In genomic region chr1:213623103-213623581, GRCh38 we compare ENCODE assay signal across 19 cellular contexts.
DNase-seq lines count a peak whose midpoint lies in the region; ATAC-seq and TF ChIP-seq lines count a peak whose summit lies in the region.
"Had no signal": no experiment of that assay in that cellular context is flagged by ENCODE, and none has a peak within 500 bp of the region (broad histone marks: within the 10 kb centered on the region; RNA-seq: fewer than 3 reads in every experiment).

No MANE protein-coding gene starts in this region.

- no peaks in the 10 kb centered on the region for H3K27me3 Mint-ChIP-seq in CD4-positive, alpha-beta T cell
- H3K27me3 Mint-ChIP-seq: activated naive CD4-positive, alpha-beta T cell treated with anti-CD3 and anti-CD28 coated beads, Interleukin-2, amount 10 ng/mL, durations not matched to agents 7 days and 5 days; B cell had no signal

- CTCF ChIA-PET in CD4-positive, alpha-beta T cell (lab: Charles Lee): no interaction called here
- CTCF ChIA-PET in RWPE1 (lab: Yijun Ruan, JAX): no interaction called here

- H3F3A ChIP-seq in MM.1S (ENCODE audit: insufficient read depth, low read length): no peaks in the 10 kb centered on the region

- no peaks in the 10 kb centered on the region for H3K9me3 ChIP-seq in MM.1S (replicated peaks; ENCODE audit: insufficient read depth, low read length)
- H3K9me3 ChIP-seq in CD4-positive, alpha-beta T cell (ENCODE audit: control insufficient read depth, low read length): no peaks in the 10 kb centered on the region
- H3K9me3 ChIP-seq: thyroid gland had no signal

- H3K4me3 Mint-ChIP-seq in CD4-positive, alpha-beta T cell: no peak overlapping the region
- H3K4me3 Mint-ChIP-seq: activated naive CD4-positive, alpha-beta T cell treated with anti-CD3 and anti-CD28 coated beads, Interleukin-2, amount 10 ng/mL, durations not matched to agents 7 days and 5 days; B cell; immature natural killer cell had no signal

- no peak overlapping the region for H3K27ac Mint-ChIP-seq in CD4-positive, alpha-beta T cell
- H3K27ac Mint-ChIP-seq: activated naive CD4-positive, alpha-beta T cell treated with anti-CD3 and anti-CD28 coated beads, Interleukin-2, amount 10 ng/mL, durations not matched to agents 7 days and 5 days; B cell; immature natural killer cell had no signal

- ATAC-seq in GM18867 (IDR thresholded peaks at IDR 0.05; ENCODE audit: unreplicated experiment) (peak; percentile 33), GM21723 (IDR thresholded peaks at IDR 0.05; ENCODE audit: unreplicated experiment) (peak; percentile 50)
- ATAC-seq in CD4-positive, alpha-beta T cell (ENCODE audit: poor library complexity): no peak
- ATAC-seq: heart right ventricle, left ventricle myocardium superior had no signal

- H3K79me2 ChIP-seq in MM.1S (ENCODE audit: low read length): no peaks in the 10 kb centered on the region

- DNase-seq in MM.1S (no peak), foreskin melanocyte (peak; percentile 84), RWPE1 (ENCODE audit: low spot score) (no peak), NK-92 (lab: John Stamatoyannopoulos, UW; ENCODE audit: unreplicated experiment) (no peak), GM10266 (ENCODE audit: extremely low spot score) (no peak)
- no peak for DNase-seq in CD4-positive, alpha-beta T cell
- DNase-seq: activated CD4-positive, alpha-beta T cell treated with anti-CD3 and anti-CD28 coated beads, Interleukin-2, amount 50 U/mL, for 1 hour; activated naive CD4-positive, alpha-beta T cell treated with anti-CD3 and anti-CD28 coated beads, Interleukin-2, amount 10 ng/mL, durations not matched to agents 7 days and 5 days; DMS 273 treated with DMSO at 0.1 percent for 48 hours; effector memory CD4-positive, alpha-beta T cell; GF-D8; heart right ventricle; left ventricle myocardium superior; NCI-H748 treated with DMSO at 0.1 percent for 48 hours had no signal

- no peaks in the 10 kb centered on the region for H3K9me2 ChIP-seq in MM.1S (replicated peaks; ENCODE audit: insufficient read depth, low read length)

- H3K36me3 Mint-ChIP-seq in CD4-positive, alpha-beta T cell (ENCODE audit: low read depth): no peaks in the 10 kb centered on the region
- H3K36me3 Mint-ChIP-seq: activated naive CD4-positive, alpha-beta T cell treated with anti-CD3 and anti-CD28 coated beads, Interleukin-2, amount 10 ng/mL, durations not matched to agents 7 days and 5 days; immature natural killer cell had no signal

- TF ChIP-seq CTCF in MM.1S (IDR thresholded peaks at IDR 0.05; ENCODE audit: low read length) (no peak), RWPE1 (conservative IDR thresholded peaks at IDR 0.05; ENCODE audit: low read depth) (no peak), GM10266 (IDR thresholded peaks at IDR 0.05; ENCODE audit: control insufficient read depth, insufficient read depth, low read depth, missing control alignments) (no peak)
- TF ChIP-seq CTCF in CD4-positive, alpha-beta T cell (IDR thresholded peaks at IDR 0.05): no peak

- H3K9me3 Mint-ChIP-seq in CD4-positive, alpha-beta T cell: peaks cover 2% of the 10 kb centered on the region
- H3K9me3 Mint-ChIP-seq: activated naive CD4-positive, alpha-beta T cell treated with anti-CD3 and anti-CD28 coated beads, Interleukin-2, amount 10 ng/mL, durations not matched to agents 7 days and 5 days had no signal

- no peak overlapping the region for H3K4me3 ChIP-seq in MM.1S (ENCODE audit: low read length)
- H3K4me3 ChIP-seq: heart right ventricle, thyroid gland had no signal

- no peaks in the 10 kb centered on the region for H3K27me3 ChIP-seq in MM.1S (replicated peaks; ENCODE audit: insufficient read depth, low read length)
- no peaks in the 10 kb centered on the region for H3K27me3 ChIP-seq in CD4-positive, alpha-beta T cell (ENCODE audit: control insufficient read depth, insufficient read depth, low read length)
- H3K27me3 ChIP-seq: heart right ventricle, thyroid gland had no signal

- no peak overlapping the region for H3K9ac ChIP-seq in MM.1S (ENCODE audit: low read length)

- H3K4me1 ChIP-seq in MM.1S (ENCODE audit: low read length): peaks cover 11% of the 10 kb centered on the region
- H3K4me1 ChIP-seq: heart right ventricle, thyroid gland had no signal

- peak overlapping the region; percentile 42; the same call in 1 of the 2 replicates for H3K4me2 ChIP-seq in MM.1S (ENCODE audit: low read depth, low read length)

- H3K4me1 Mint-ChIP-seq in CD4-positive, alpha-beta T cell (ENCODE audit: low read depth): no peaks in the 10 kb centered on the region
- H3K4me1 Mint-ChIP-seq: activated naive CD4-positive, alpha-beta T cell treated with anti-CD3 and anti-CD28 coated beads, Interleukin-2, amount 10 ng/mL, durations not matched to agents 7 days and 5 days; B cell had no signal

- no peaks in the 10 kb centered on the region for H3K36me3 ChIP-seq in MM.1S (replicated peaks; ENCODE audit: insufficient read depth, low read length)
- H3K36me3 ChIP-seq: heart right ventricle, thyroid gland had no signal

- no peak overlapping the region for H2AFZ ChIP-seq in MM.1S (ENCODE audit: low read length)

- intact Hi-C loops in CD4-positive, alpha-beta T cell (cut with DNase I, micrococcal nuclease): no loop called here

- no peaks in the 10 kb centered on the region for H4K20me1 ChIP-seq in MM.1S (ENCODE audit: insufficient read depth, low read length)

- H3K27ac ChIP-seq in MM.1S (ENCODE audit: low read length): no peak overlapping the region
- H3K27ac ChIP-seq in CD4-positive, alpha-beta T cell (ENCODE audit: low read depth, low read length): no peak overlapping the region
- H3K27ac ChIP-seq in RWPE1: no peak overlapping the region
- H3K27ac ChIP-seq: heart right ventricle, thyroid gland had no signal

- POLR2A ChIA-PET in CD4-positive, alpha-beta T cell (lab: Charles Lee): no interaction called here
- POLR2A ChIA-PET in RWPE1 (lab: Yijun Ruan, JAX; ENCODE audit: low non-redundant PET): no interaction called here
